ENCODE assay signal across 21 cellular contexts in genomic region chr19:15426485-15427349, GRCh38. TPM values are rescaled to one million over a fixed set of nuclear protein-coding genes. Genes with fewer than 3 reads are reported as not detected.
DNase-seq lines count a peak whose midpoint lies in the region; ATAC-seq and TF ChIP-seq lines count a peak whose summit lies in the region.
"Had no signal": no experiment of that assay in that cellular context is flagged by ENCODE, and none has a peak within 500 bp of the region (broad histone marks: within the 10 kb centered on the region; RNA-seq: fewer than 3 reads in every experiment).

No MANE protein-coding gene starts in this region.

- peaks cover 18% of the 10 kb centered on the region for H3K4me1 Mint-ChIP-seq in activated naive CD8-positive, alpha-beta T cell (ENCODE audit: low read depth)
- H3K4me1 Mint-ChIP-seq in activated naive CD8-positive, alpha-beta T cell treated with anti-CD3 and anti-CD28 coated beads for 36 hours: peaks cover 15% of the 10 kb centered on the region
- H3K4me1 Mint-ChIP-seq in endothelial cell (ENCODE audit: unreplicated experiment): peaks cover 22% of the 10 kb centered on the region
- peaks cover 27% of the 10 kb centered on the region for H3K4me1 Mint-ChIP-seq in stimulated activated effector memory CD8-positive, alpha-beta T cell treated with anti-CD3 and anti-CD28 coated beads, Interleukin-12 subunit alpha, Interleukin-12 subunit beta, amount 100 ng/mL, for 72 hours

- H3K27me3 Mint-ChIP-seq in activated naive CD8-positive, alpha-beta T cell: no peaks in the 10 kb centered on the region
- no peaks in the 10 kb centered on the region for H3K27me3 Mint-ChIP-seq in activated naive CD8-positive, alpha-beta T cell treated with anti-CD3 and anti-CD28 coated beads for 36 hours
- peaks cover 30% of the 10 kb centered on the region for H3K27me3 Mint-ChIP-seq in endothelial cell (ENCODE audit: unreplicated experiment)
- H3K27me3 Mint-ChIP-seq: CD4-positive, alpha-beta memory T cell; progenitor cell of endocrine pancreas had no signal

- ATAC-seq in stimulated activated effector memory CD8-positive, alpha-beta T cell treated with anti-CD3 and anti-CD28 coated beads, Interleukin-12 subunit alpha, Interleukin-12 subunit beta, amount 100 ng/mL, for 72 hours: no peak
- ATAC-seq: activated naive CD4-positive, alpha-beta T cell treated with anti-CD3 and anti-CD28 coated beads, Interleukin-2, amount 50 U/mL, for 72 hours; foreskin keratinocyte; lower lobe of right lung had no signal

- H3K9me3 Mint-ChIP-seq in activated naive CD8-positive, alpha-beta T cell (ENCODE audit: low read depth): no peaks in the 10 kb centered on the region
- H3K9me3 Mint-ChIP-seq in activated naive CD8-positive, alpha-beta T cell treated with anti-CD3 and anti-CD28 coated beads for 36 hours: peaks cover 3% of the 10 kb centered on the region
- no peaks in the 10 kb centered on the region for H3K9me3 Mint-ChIP-seq in endothelial cell (ENCODE audit: unreplicated experiment)
- no peaks in the 10 kb centered on the region for H3K9me3 Mint-ChIP-seq in stimulated activated effector memory CD8-positive, alpha-beta T cell treated with anti-CD3 and anti-CD28 coated beads, Interleukin-12 subunit alpha, Interleukin-12 subunit beta, amount 100 ng/mL, for 72 hours
- H3K9me3 Mint-ChIP-seq: activated naive CD4-positive, alpha-beta T cell treated with anti-CD3 and anti-CD28 coated beads, Interleukin-2, amount 50 U/mL, for 72 hours; HFFc6 had no signal

- TF ChIP-seq CTCF in endothelial cell (IDR thresholded peaks at IDR 0.05; ENCODE audit: unreplicated experiment): no peak

- DNase-seq in activated naive CD8-positive, alpha-beta T cell treated with anti-CD3 and anti-CD28 coated beads for 36 hours: no peak
- peak; percentile 16 for DNase-seq in RPMI7951 (ENCODE audit: low read depth)
- no peak for DNase-seq in endothelial cell (ENCODE audit: low spot score)
- no peak for DNase-seq in stimulated activated effector memory CD8-positive, alpha-beta T cell treated with anti-CD3 and anti-CD28 coated beads, Interleukin-12 subunit alpha, Interleukin-12 subunit beta, amount 100 ng/mL, for 72 hours (ENCODE audit: low spot score in 2 of 2)
- no peak for DNase-seq in germinal center (ENCODE audit: low spot score)
- DNase-seq in GF-D8 (lab: John Stamatoyannopoulos, UW): no peak
- DNase-seq: CD4-positive, alpha-beta memory T cell; central memory CD4-positive, alpha-beta T cell; DMS79 treated with DMSO at 0.1 percent for 48 hours; foreskin keratinocyte; HFFc6; hippocampal formation; lower lobe of right lung; NCI-H187; T1000; uterus had no signal

- no peak overlapping the region for H3K4me3 Mint-ChIP-seq in activated naive CD8-positive, alpha-beta T cell
- H3K4me3 Mint-ChIP-seq in activated naive CD8-positive, alpha-beta T cell treated with anti-CD3 and anti-CD28 coated beads for 36 hours: no peak overlapping the region
- H3K4me3 Mint-ChIP-seq in endothelial cell (ENCODE audit: unreplicated experiment): peak overlapping the region; percentile 88
- H3K4me3 Mint-ChIP-seq in stimulated activated effector memory CD8-positive, alpha-beta T cell treated with anti-CD3 and anti-CD28 coated beads, Interleukin-12 subunit alpha, Interleukin-12 subunit beta, amount 100 ng/mL, for 72 hours: no peak overlapping the region
- H3K4me3 Mint-ChIP-seq: CD4-positive, alpha-beta memory T cell; HFFc6 had no signal

- H3K36me3 Mint-ChIP-seq in activated naive CD8-positive, alpha-beta T cell: peaks cover 6% of the 10 kb centered on the region
- peaks cover 42% of the 10 kb centered on the region for H3K36me3 Mint-ChIP-seq in activated naive CD8-positive, alpha-beta T cell treated with anti-CD3 and anti-CD28 coated beads for 36 hours
- peaks cover 54% of the 10 kb centered on the region for H3K36me3 Mint-ChIP-seq in endothelial cell (ENCODE audit: low read depth, unreplicated experiment)
- peaks cover 72% of the 10 kb centered on the region for H3K36me3 Mint-ChIP-seq in stimulated activated effector memory CD8-positive, alpha-beta T cell treated with anti-CD3 and anti-CD28 coated beads, Interleukin-12 subunit alpha, Interleukin-12 subunit beta, amount 100 ng/mL, for 72 hours

- peak overlapping the region; percentile 22 for H3K27ac Mint-ChIP-seq in activated naive CD8-positive, alpha-beta T cell
- no peak overlapping the region for H3K27ac Mint-ChIP-seq in activated naive CD8-positive, alpha-beta T cell treated with anti-CD3 and anti-CD28 coated beads for 36 hours
- H3K27ac Mint-ChIP-seq in endothelial cell (ENCODE audit: unreplicated experiment): peak overlapping the region; percentile 94
- H3K27ac Mint-ChIP-seq in stimulated activated effector memory CD8-positive, alpha-beta T cell treated with anti-CD3 and anti-CD28 coated beads, Interleukin-12 subunit alpha, Interleukin-12 subunit beta, amount 100 ng/mL, for 72 hours: peak overlapping the region; percentile 32
- H3K27ac Mint-ChIP-seq: HFFc6, progenitor cell of endocrine pancreas had no signal

RNA-seq across cellular contexts. Expression of gene AKAP8L, which starts 7.9 kb away (rescaled TPM):
- 10 to 100 TPM; 70.6 to 71.6 TPM for total RNA-seq in activated naive CD8-positive, alpha-beta T cell treated with anti-CD3 and anti-CD28 coated beads for 36 hours
- total RNA-seq in RPMI7951 (2014; rRNA removed; shearing (Covaris generic)): 31.6 and 33.8 TPM in 2 replicates
- total RNA-seq in endothelial cell (ENCODE audit: unreplicated experiment): 160 TPM

RNA-seq across cellular contexts. Expression of gene WIZ, which starts 23.0 kb away (rescaled TPM):
- 10 to 100 TPM; 22.7 to 24.1 TPM for total RNA-seq in activated naive CD8-positive, alpha-beta T cell treated with anti-CD3 and anti-CD28 coated beads for 36 hours
- total RNA-seq in RPMI7951 (2014; rRNA removed; shearing (Covaris generic)): 4.2 and 7.1 TPM in 2 replicates
- 79.0 TPM for total RNA-seq in endothelial cell (ENCODE audit: unreplicated experiment)

RNA-seq across cellular contexts. Expression of gene RASAL3, which starts 37.6 kb away (rescaled TPM):
- total RNA-seq in activated naive CD8-positive, alpha-beta T cell treated with anti-CD3 and anti-CD28 coated beads for 36 hours: 10 to 100 TPM; 75.0 to 83.4 TPM
- total RNA-seq in RPMI7951 (2014; rRNA removed; shearing (Covaris generic)): 0.72 and 0.88 TPM in 2 replicates
- total RNA-seq in endothelial cell (ENCODE audit: unreplicated experiment): 1.5 TPM
- total RNA-seq: foreskin keratinocyte, HFFc6, HT1080, progenitor cell of endocrine pancreas had no signal

RNA-seq across cellular contexts. Expression of gene AKAP8, which starts 47.1 kb away (rescaled TPM):
- 10 to 100 TPM; 59.4 to 61.2 TPM for total RNA-seq in activated naive CD8-positive, alpha-beta T cell treated with anti-CD3 and anti-CD28 coated beads for 36 hours
- total RNA-seq in RPMI7951 (2014; rRNA removed; shearing (Covaris generic)): 9.5 and 11.6 TPM in 2 replicates
- 36.5 TPM for total RNA-seq in endothelial cell (ENCODE audit: unreplicated experiment)

RNA-seq across cellular contexts. Expression of gene PGLYRP2, which starts 52.6 kb away (rescaled TPM):
- not detected for total RNA-seq in activated naive CD8-positive, alpha-beta T cell treated with anti-CD3 and anti-CD28 coated beads for 36 hours
- not detected in 2 replicates for total RNA-seq in RPMI7951 (2014; rRNA removed; shearing (Covaris generic))
- not detected for total RNA-seq in endothelial cell (ENCODE audit: unreplicated experiment)
- total RNA-seq: astrocyte, foreskin keratinocyte, HFFc6, HT1080, lower lobe of right lung, progenitor cell of endocrine pancreas, uterus had no signal

Comparison
In these comparisons a context has a peak if more than half of its experiments do, and no peak if none do; other contexts are left out.
1. RNA of gene RASAL3, which starts 37.6 kb away (total RNA-seq): 75.0 to 83.4 TPM in activated naive CD8-positive, alpha-beta T cell treated with anti-CD3 and anti-CD28 coated beads for 36 hours; 1.5 TPM in endothelial cell (single experiment) and 0.72 to 0.88 TPM in RPMI7951; every median in the first group is over 10 times any median in the second.